In genomic region chr12:116818948-116819832, GRCh38 we compare ENCODE assay signal across 7 cellular contexts.
DNase-seq lines count a peak whose midpoint lies in the region; ATAC-seq and TF ChIP-seq lines count a peak whose summit lies in the region.

No MANE protein-coding gene starts in this region.

- TF ChIP-seq CTCF in retinal pigment epithelial cell (conservative IDR thresholded peaks at IDR 0.05; ENCODE audit: low read depth, low read length) = no peak

- ATAC-seq in GM18505 (IDR thresholded peaks at IDR 0.05; ENCODE audit: unreplicated experiment) (peak; percentile 81), HG02943 (IDR thresholded peaks at IDR 0.05; ENCODE audit: low read depth, unreplicated experiment) (peak; percentile 76)

- DNase-seq in NCI-H187 treated with DMSO at 0.1 percent for 48 hours (lab: John Stamatoyannopoulos, UW) = peak; percentile 81
- peak; percentile 92 for DNase-seq in T-helper 9 cell
- DNase-seq in astrocyte of the hippocampus (ENCODE audit: low read depth, low spot score) = peak; percentile 98
- DNase-seq in hypothalamus (lab: John Stamatoyannopoulos, UW) = peak; percentile 41 to 93 (median 85)
- DNase-seq in retinal pigment epithelial cell (ENCODE audit: low read depth) = peak; percentile 70

- TF ChIP-seq POLR2A in GM18505 (IDR thresholded peaks at IDR 0.05; ENCODE audit: borderline replicate concordance, extremely low read depth, insufficient read depth, insufficient read length) = peak; percentile 82

- H3K4me3 ChIP-seq in retinal pigment epithelial cell (ENCODE audit: low read length) = peak overlapping the region; percentile 94

Comparison
In these comparisons a context has a peak if more than half of its experiments do, and no peak if none do; other contexts are left out.
1. Peak in every context shown above with its lines: DNase-seq, ATAC-seq and H3K4me3 ChIP-seq.